In the genomic region with DNA sequence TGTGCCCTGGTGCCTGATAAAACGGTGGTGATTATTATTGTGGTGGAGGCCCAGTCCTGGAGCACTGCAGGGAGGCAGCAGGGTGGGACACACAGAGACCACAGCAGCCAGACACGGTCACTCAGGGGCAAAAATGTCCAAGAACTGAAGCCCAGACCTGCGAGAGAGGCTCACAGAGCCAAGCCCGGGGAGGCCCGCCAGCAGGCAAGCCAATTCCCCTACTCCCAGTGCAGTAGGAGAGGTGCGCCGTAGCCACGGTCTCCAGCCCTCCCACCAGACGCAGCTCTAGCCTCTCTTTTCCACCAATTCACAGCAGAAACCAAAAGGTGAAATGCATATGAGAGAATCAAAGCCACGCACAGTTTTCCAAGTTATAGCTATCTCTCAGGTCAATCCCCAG, we compare ENCODE assay signal across 21 cellular contexts.
DNase-seq lines count a peak whose midpoint lies in the region; ATAC-seq lines count a peak whose summit lies in the region.
"Had no signal": no experiment of that assay in that cellular context is flagged by ENCODE, and none has a peak within 500 bp of the region (broad histone marks: within the 10 kb centered on the region; RNA-seq: fewer than 3 reads in every experiment).

No MANE protein-coding gene starts in this region.

- no peak for ATAC-seq in activated T-cell treated with anti-CD3 and anti-CD28 coated beads, Interleukin-2, amount 50 U/mL, for 72 hours (replicated peaks in 1 of 2)
- ATAC-seq in activated T-helper 17 cell treated with anti-CD3 and anti-CD28 coated beads, Interleukin-2, amount 50 U/mL, for 72 hours (replicated peaks), result no peak
- no peak for ATAC-seq in naive thymus-derived CD8-positive, alpha-beta T cell
- ATAC-seq in HG02798 (IDR thresholded peaks at IDR 0.05; ENCODE audit: poor library complexity, unreplicated experiment), result no peak

- H3K4me1 ChIP-seq in CD8-positive, alpha-beta memory T cell (ENCODE audit: insufficient read depth, low read length), result peaks cover 37% of the 10 kb centered on the region

- H3K36me3 Mint-ChIP-seq in activated T-cell treated with anti-CD3 and anti-CD28 coated beads, Interleukin-2, amount 50 U/mL, for 72 hours (ENCODE audit: insufficient read depth in 2 of 2), result peaks cover 7 to 24% of the 10 kb centered on the region in 2 donors
- H3K36me3 Mint-ChIP-seq in CD8-positive, alpha-beta memory T cell, result peaks cover under 1 to 12% (median 3%) of the 10 kb centered on the region in 3 donors
- H3K36me3 Mint-ChIP-seq in activated T-helper 17 cell treated with anti-CD3 and anti-CD28 coated beads, Interleukin-2, amount 50 U/mL, for 72 hours (ENCODE audit: low read depth), result peaks cover 11% of the 10 kb centered on the region
- peaks cover 0 to 5% (median 4%) of the 10 kb centered on the region in 3 donors for H3K36me3 Mint-ChIP-seq in naive thymus-derived CD8-positive, alpha-beta T cell

- H3K27ac Mint-ChIP-seq in activated T-cell treated with anti-CD3 and anti-CD28 coated beads, Interleukin-2, amount 50 U/mL, for 72 hours, result peak overlapping the region; percentile 87
- H3K27ac Mint-ChIP-seq in CD8-positive, alpha-beta memory T cell, result peak overlapping the region; percentile 17 to 90 (median 65)
- peak overlapping the region; percentile 99 for H3K27ac Mint-ChIP-seq in activated T-helper 17 cell treated with anti-CD3 and anti-CD28 coated beads, Interleukin-2, amount 50 U/mL, for 72 hours
- peak overlapping the region in 9 of 10 donors; percentile 46 to 100 (median 76) for H3K27ac Mint-ChIP-seq in naive thymus-derived CD8-positive, alpha-beta T cell

- POLR2A ChIA-PET in CD8-positive, alpha-beta memory T cell (lab: Charles Lee), result no interaction called here
- POLR2A ChIA-PET in naive thymus-derived CD8-positive, alpha-beta T cell (lab: Charles Lee), result interaction anchor here (1.0 to 3.1 kb wide), 3 partner anchors 8 to 32 kb away, joined by 3 to 32 read pairs (median 4); no protein-coding TSS in a partner anchor

- no peak overlapping the region for H3K4me3 ChIP-seq in CD8-positive, alpha-beta memory T cell (ENCODE audit: low read length)
- H3K4me3 ChIP-seq: BLaER1 treated with 17β-estradiol and CSF1 and Interleukin-3, amounts not matched to agents 10 nM and 100 nM; GM23248; upper lobe of left lung had no signal

- H3K9me3 ChIP-seq in CD8-positive, alpha-beta memory T cell (ENCODE audit: low read length), result peaks cover 3% of the 10 kb centered on the region
- H3K9me3 ChIP-seq: upper lobe of left lung had no signal

- no peak overlapping the region for H3K27ac ChIP-seq in CD8-positive, alpha-beta memory T cell (ENCODE audit: low read depth, low read length)
- H3K27ac ChIP-seq: BLaER1 treated with 17β-estradiol and CSF1 and Interleukin-3, amounts not matched to agents 10 nM and 100 nM; GM23248; upper lobe of left lung had no signal

- no peak overlapping the region for H3K4me3 Mint-ChIP-seq in activated T-cell treated with anti-CD3 and anti-CD28 coated beads, Interleukin-2, amount 50 U/mL, for 72 hours
- H3K4me3 Mint-ChIP-seq in CD8-positive, alpha-beta memory T cell, result no peak overlapping the region
- peak overlapping the region; percentile 81 for H3K4me3 Mint-ChIP-seq in activated T-helper 17 cell treated with anti-CD3 and anti-CD28 coated beads, Interleukin-2, amount 50 U/mL, for 72 hours
- peak overlapping the region in 1 of 10 donors; percentile 30 for H3K4me3 Mint-ChIP-seq in naive thymus-derived CD8-positive, alpha-beta T cell

- DNase-seq in activated T-cell treated with anti-CD3 and anti-CD28 coated beads, Interleukin-2, amount 50 U/mL, for 72 hours, result no peak
- no peak for DNase-seq in activated T-cell treated with anti-CD3 and anti-CD28 coated beads, Interleukin-2, amount 50 U/mL, for 48 hours
- DNase-seq in CD8-positive, alpha-beta memory T cell, result no peak
- no peak for DNase-seq in naive thymus-derived CD8-positive, alpha-beta T cell
- DNase-seq in NCI-H82 treated with DMSO at 0.1 percent for 48 hours (lab: John Stamatoyannopoulos, UW; ENCODE audit: unreplicated experiment) (no peak), NCI-H510A treated with DMSO at 0.1 percent for 48 hours (lab: John Stamatoyannopoulos, UW) (no peak)
- DNase-seq: ACHN; activated CD4-positive, alpha-beta T cell treated with anti-CD3 and anti-CD28 coated beads for 1 hour; GM23248; Karpas-422; kidney; mammary epithelial cell; MV-4-11; NCI-H187; NCI-H82; stimulated activated CD4-positive, alpha-beta T cell treated with anti-CD3 and anti-CD28 coated beads, Interleukin-12 subunit alpha, Interleukin-12 subunit beta, amount 100 ng/mL, for 4 hours; stimulated activated CD4-positive, alpha-beta T cell treated with anti-CD3 and anti-CD28 coated beads, Interleukin-4, amount 100 ng/mL, for 4 hours had no signal

- H3K4me1 Mint-ChIP-seq in activated T-cell treated with anti-CD3 and anti-CD28 coated beads, Interleukin-2, amount 50 U/mL, for 72 hours (ENCODE audit: low read depth), result peaks cover 49% of the 10 kb centered on the region
- peaks cover 30 to 51% (median 51%) of the 10 kb centered on the region in 3 donors for H3K4me1 Mint-ChIP-seq in CD8-positive, alpha-beta memory T cell
- peaks cover 36% of the 10 kb centered on the region for H3K4me1 Mint-ChIP-seq in activated T-helper 17 cell treated with anti-CD3 and anti-CD28 coated beads, Interleukin-2, amount 50 U/mL, for 72 hours
- peaks cover 24 to 36% (median 34%) of the 10 kb centered on the region in 4 donors for H3K4me1 Mint-ChIP-seq in naive thymus-derived CD8-positive, alpha-beta T cell

- H3K27me3 Mint-ChIP-seq in activated T-cell treated with anti-CD3 and anti-CD28 coated beads, Interleukin-2, amount 50 U/mL, for 72 hours (ENCODE audit: low read depth), result no peaks in the 10 kb centered on the region
- no peaks in the 10 kb centered on the region for H3K27me3 Mint-ChIP-seq in CD8-positive, alpha-beta memory T cell
- no peaks in the 10 kb centered on the region for H3K27me3 Mint-ChIP-seq in activated T-helper 17 cell treated with anti-CD3 and anti-CD28 coated beads, Interleukin-2, amount 50 U/mL, for 72 hours
- H3K27me3 Mint-ChIP-seq in naive thymus-derived CD8-positive, alpha-beta T cell, result no peaks in the 10 kb centered on the region

- no peaks in the 10 kb centered on the region for H3K27me3 ChIP-seq in CD8-positive, alpha-beta memory T cell (ENCODE audit: insufficient read depth, low read length, poor library complexity, severe bottlenecking)
- H3K27me3 ChIP-seq: BLaER1 treated with 17β-estradiol and CSF1 and Interleukin-3, amounts not matched to agents 10 nM and 100 nM; upper lobe of left lung had no signal

- H3K9me3 Mint-ChIP-seq in activated T-cell treated with anti-CD3 and anti-CD28 coated beads, Interleukin-2, amount 50 U/mL, for 72 hours, result peaks cover 2 to 3% of the 10 kb centered on the region in 2 donors
- H3K9me3 Mint-ChIP-seq in CD8-positive, alpha-beta memory T cell, result peaks cover under 1 to 9% (median 6%) of the 10 kb centered on the region in 5 donors
- H3K9me3 Mint-ChIP-seq in activated T-helper 17 cell treated with anti-CD3 and anti-CD28 coated beads, Interleukin-2, amount 50 U/mL, for 72 hours, result no peaks in the 10 kb centered on the region
- H3K9me3 Mint-ChIP-seq in naive thymus-derived CD8-positive, alpha-beta T cell, result peaks cover 0 to 12% (median 4%) of the 10 kb centered on the region in 9 donors

- CTCF ChIA-PET in CD8-positive, alpha-beta memory T cell (lab: Charles Lee), result interaction anchor here (0.9 to 1.3 kb wide), 2 partner anchors 16 to 294 kb away, joined by 3 read pairs; no protein-coding TSS in a partner anchor

- H3K36me3 ChIP-seq in CD8-positive, alpha-beta memory T cell (ENCODE audit: insufficient read depth, low read length), result no peaks in the 10 kb centered on the region
- H3K36me3 ChIP-seq: BLaER1 treated with 17β-estradiol and CSF1 and Interleukin-3, amounts not matched to agents 10 nM and 100 nM; upper lobe of left lung had no signal
